19 cellular contexts compared by ENCODE assay signal in genomic region chr14:101224356-101225115, GRCh38.
DNase-seq lines count a peak whose midpoint lies in the region; ATAC-seq and TF ChIP-seq lines count a peak whose summit lies in the region.
"Had no signal": no experiment of that assay in that cellular context is flagged by ENCODE, and none has a peak within 500 bp of the region (broad histone marks: within the 10 kb centered on the region; RNA-seq: fewer than 3 reads in every experiment).

No MANE protein-coding gene starts in this region.

- H3K4me1 ChIP-seq in aorta (ENCODE audit: control insufficient read depth in 1 of 2, insufficient read depth in 2 of 2, low read length in 2 of 2) (no peaks in the 10 kb centered on the region), mammary epithelial cell (ENCODE audit: insufficient read depth, low read length) (no peaks in the 10 kb centered on the region)

- no peak overlapping the region for H3K9ac ChIP-seq in mammary epithelial cell (ENCODE audit: insufficient read depth, low read length)

- H3K4me3 ChIP-seq in aorta (ENCODE audit: low read length in 2 of 2) (no peak overlapping the region), mammary epithelial cell (replicated peaks in 1 of 3; ENCODE audit: insufficient read depth in 1 of 3, low read depth in 2 of 3, low read length in 3 of 3) (no peak overlapping the region)
- H3K4me3 ChIP-seq: SK-N-MC had no signal

- no peaks in the 10 kb centered on the region for H3K79me2 ChIP-seq in mammary epithelial cell (ENCODE audit: insufficient read depth, low read length)

- H3K9me3 Mint-ChIP-seq in stimulated activated naive CD8-positive, alpha-beta T cell treated with anti-CD3 and anti-CD28 coated beads, Interleukin-15, amount 100 ng/mL, for 72 hours, result no peaks in the 10 kb centered on the region
- H3K9me3 Mint-ChIP-seq: activated naive CD8-positive, alpha-beta T cell treated with anti-CD3 and anti-CD28 coated beads for 36 hours had no signal

- POLR2A ChIA-PET in RWPE1 (lab: Yijun Ruan, JAX; ENCODE audit: low non-redundant PET), result no interaction called here

- H3K4me3 Mint-ChIP-seq in stimulated activated naive CD8-positive, alpha-beta T cell treated with anti-CD3 and anti-CD28 coated beads, Interleukin-15, amount 100 ng/mL, for 72 hours, result no peak overlapping the region
- H3K4me3 Mint-ChIP-seq: activated CD4-positive, alpha-beta T cell treated with anti-CD3 and anti-CD28 coated beads for 36 hours; activated naive CD8-positive, alpha-beta T cell treated with anti-CD3 and anti-CD28 coated beads for 36 hours; nephron progenitor cell; stimulated activated naive B cell treated with anti-CD40 and anti-IgM and Interleukin-4, amounts not matched to agents 10 μg/mL and 1 μg/mL and 100 μg/mL, for 72 hours had no signal

- H3K27ac Mint-ChIP-seq in stimulated activated naive CD8-positive, alpha-beta T cell treated with anti-CD3 and anti-CD28 coated beads, Interleukin-15, amount 100 ng/mL, for 72 hours, result peak overlapping the region in 1 of 2 donors; percentile 10
- H3K27ac Mint-ChIP-seq: activated CD4-positive, alpha-beta T cell treated with anti-CD3 and anti-CD28 coated beads for 36 hours; activated naive CD8-positive, alpha-beta T cell treated with anti-CD3 and anti-CD28 coated beads for 36 hours; nephron progenitor cell; stimulated activated naive B cell treated with anti-CD40 and anti-IgM and Interleukin-4, amounts not matched to agents 10 μg/mL and 1 μg/mL and 100 μg/mL, for 72 hours had no signal

- H4K20me1 ChIP-seq in mammary epithelial cell (ENCODE audit: insufficient read depth, low read length), result no peaks in the 10 kb centered on the region

- CTCF ChIA-PET in RWPE1 (lab: Yijun Ruan, JAX) (interaction anchor here (0.5 kb wide), 1 partner anchor 422 kb away, joined by 3 read pairs; no protein-coding TSS in a partner anchor), mammary epithelial cell (lab: Charles Lee; ENCODE audit: low non-redundant PET) (no interaction called here)

- no peak overlapping the region for H3K4me2 ChIP-seq in mammary epithelial cell (ENCODE audit: insufficient read depth, low read depth, low read length)

- BruUV-seq in mammary epithelial cell (replicated peaks; lab: Mats Ljungman, UMichigan), result no TSS peak

- in situ Hi-C loops in mammary epithelial cell (cut with MboI; ENCODE audit: low sequenced_read_pairs in 2 of 2), result no loop called here

- H3K9me3 ChIP-seq in aorta (ENCODE audit: control insufficient read depth, low read length) (no peaks in the 10 kb centered on the region), mammary epithelial cell (replicated peaks; ENCODE audit: insufficient read depth, low read length) (peaks cover 31% of the 10 kb centered on the region)

- DNase-seq in left ventricle myocardium superior, result peak; percentile 21
- no peak for DNase-seq in Right ventricle myocardium inferior (ENCODE audit: missing footprints)
- peak; percentile 84 for DNase-seq in SK-N-DZ (ENCODE audit: low spot score)
- peak; percentile 35 for DNase-seq in left lobe of liver (ENCODE audit: low spot score)
- peak; percentile 21 to 59 for DNase-seq in aorta
- DNase-seq in stimulated activated naive CD8-positive, alpha-beta T cell treated with anti-CD3 and anti-CD28 coated beads, Interleukin-15, amount 100 ng/mL, for 72 hours, result no peak
- DNase-seq in RWPE1 (ENCODE audit: low spot score), result no peak
- DNase-seq in mammary epithelial cell, result no peak
- DNase-seq: ACHN; activated CD4-positive, alpha-beta T cell treated with anti-CD3 and anti-CD28 coated beads for 36 hours; brain microvascular endothelial cell; NCI-H1694; NCI-H446; nephron progenitor cell; stimulated activated CD4-positive, alpha-beta T cell treated with anti-CD3 and anti-CD28 coated beads, Interleukin-15, amount 100 ng/mL, for 24 hours; stimulated activated naive B cell treated with anti-CD40 and anti-IgM and Interleukin-4, amounts not matched to agents 10 μg/mL and 1 μg/mL and 100 μg/mL, for 72 hours had no signal

- TF ChIP-seq CTCF in RWPE1 (conservative IDR thresholded peaks at IDR 0.05; ENCODE audit: low read depth) (no peak), mammary epithelial cell (conservative IDR thresholded peaks at IDR 0.05 in 1 of 2, IDR thresholded peaks at IDR 0.05 in 1 of 2; ENCODE audit: extremely low read depth in 1 of 2, insufficient read depth in 1 of 2, low read depth in 1 of 2, low read length in 2 of 2) (no peak)

- H3K27ac ChIP-seq in aorta (ENCODE audit: low read depth in 1 of 2, low read length in 2 of 2) (no peak overlapping the region), RWPE1 (no peak overlapping the region), mammary epithelial cell (ENCODE audit: insufficient read depth, low read depth, low read length) (no peak overlapping the region)
- H3K27ac ChIP-seq: brain microvascular endothelial cell, SK-N-MC had no signal

- dilution Hi-C loops in mammary epithelial cell (cut with HindIII; ENCODE audit: low sequenced_read_pairs), result no loop called here

- no peak for ATAC-seq in left ventricle myocardium superior
- ATAC-seq in Right ventricle myocardium inferior, result no peak
- no peak for ATAC-seq in left lobe of liver
- no peak for ATAC-seq in aorta (ENCODE audit: low FRiP score)
- ATAC-seq in stimulated activated naive CD8-positive, alpha-beta T cell treated with anti-CD3 and anti-CD28 coated beads, Interleukin-15, amount 100 ng/mL, for 72 hours, result no peak
- ATAC-seq: activated CD4-positive, alpha-beta T cell treated with anti-CD3 and anti-CD28 coated beads for 36 hours; esophagus mucosa had no signal

- peaks cover 21% of the 10 kb centered on the region for H3K4me1 Mint-ChIP-seq in stimulated activated naive CD8-positive, alpha-beta T cell treated with anti-CD3 and anti-CD28 coated beads, Interleukin-15, amount 100 ng/mL, for 72 hours
- H3K4me1 Mint-ChIP-seq: activated CD4-positive, alpha-beta T cell treated with anti-CD3 and anti-CD28 coated beads for 36 hours had no signal

- intact Hi-C loops in left ventricle myocardium superior (cut with micrococcal nuclease) (no loop called here), Right ventricle myocardium inferior (cut with DNase I) (no loop called here), aorta (cut with DNase I) (no loop called here), mammary epithelial cell (cut with micrococcal nuclease) (no loop called here)

- no peak overlapping the region for H2AFZ ChIP-seq in mammary epithelial cell (ENCODE audit: low read depth, low read length)

- 80% methylated on average over 22 of the region's 22 CpGs for WGBS in aorta, 2 donors
- 50% methylated on average over 11 of the region's 22 CpGs for WGBS in mammary epithelial cell (ENCODE audit: low coverage, missing lambda C conversion rate)

- no peaks in the 10 kb centered on the region for H3K27me3 ChIP-seq in aorta (ENCODE audit: control insufficient read depth in 1 of 2, insufficient read depth in 2 of 2, low read length in 1 of 2)
- H3K27me3 ChIP-seq in mammary epithelial cell (ENCODE audit: insufficient read depth, low read length), result no peaks in the 10 kb centered on the region
- H3K27me3 ChIP-seq: brain microvascular endothelial cell had no signal

- no peaks in the 10 kb centered on the region for H3K36me3 ChIP-seq in aorta (ENCODE audit: control insufficient read depth in 1 of 2, insufficient read depth in 2 of 2, low read length in 1 of 2)
- H3K36me3 ChIP-seq in mammary epithelial cell (ENCODE audit: insufficient read depth, low read length), result no peaks in the 10 kb centered on the region
- H3K36me3 ChIP-seq: brain microvascular endothelial cell had no signal

- peaks cover 10% of the 10 kb centered on the region for H3K27me3 Mint-ChIP-seq in stimulated activated naive CD8-positive, alpha-beta T cell treated with anti-CD3 and anti-CD28 coated beads, Interleukin-15, amount 100 ng/mL, for 72 hours
- H3K27me3 Mint-ChIP-seq: activated CD4-positive, alpha-beta T cell treated with anti-CD3 and anti-CD28 coated beads for 36 hours had no signal

Comparison
In these comparisons a context has a peak if more than half of its experiments do, and no peak if none do; other contexts are left out.
1. DNase-seq: peak in left ventricle myocardium superior (single experiment), SK-N-DZ (single experiment), left lobe of liver (single experiment) and aorta (2 of 2); none in Right ventricle myocardium inferior (single experiment), stimulated activated naive CD8-positive, alpha-beta T cell treated with anti-CD3 and anti-CD28 coated beads, Interleukin-15, amount 100 ng/mL, for 72 hours (0 of 2), RWPE1 (single experiment) and mammary epithelial cell (single experiment).